ENCODE assay signal across 1 cellular context in the genomic region with DNA sequence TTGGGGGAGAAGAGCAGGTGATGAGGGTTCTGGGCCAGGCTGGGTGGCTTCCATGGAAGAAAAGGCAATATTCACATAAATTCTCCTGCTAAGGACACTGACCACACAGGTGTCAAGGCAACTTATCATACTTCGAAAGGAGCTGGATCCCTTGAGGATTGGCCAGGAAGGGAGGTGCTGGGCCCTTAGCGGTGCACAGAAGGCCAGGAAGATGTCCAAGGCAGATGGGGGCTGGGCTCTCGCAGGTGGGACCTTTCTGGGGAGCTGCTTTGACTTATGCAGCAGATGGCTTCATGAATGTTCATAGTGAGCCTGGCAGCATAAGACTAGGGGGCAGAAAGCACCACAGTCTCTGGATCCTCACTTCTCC.
TF ChIP-seq lines count a peak whose summit lies in the region.

No MANE protein-coding gene starts in this region.

TF ChIP-seq in GM23338, 12 proteins besides CTCF, POLR2A, EP300 and RAD21 (continued from another document):
- no peak for TF ChIP-seq ETS1 (IDR thresholded peaks at IDR 0.05)
- TF ChIP-seq, protein P1, sequence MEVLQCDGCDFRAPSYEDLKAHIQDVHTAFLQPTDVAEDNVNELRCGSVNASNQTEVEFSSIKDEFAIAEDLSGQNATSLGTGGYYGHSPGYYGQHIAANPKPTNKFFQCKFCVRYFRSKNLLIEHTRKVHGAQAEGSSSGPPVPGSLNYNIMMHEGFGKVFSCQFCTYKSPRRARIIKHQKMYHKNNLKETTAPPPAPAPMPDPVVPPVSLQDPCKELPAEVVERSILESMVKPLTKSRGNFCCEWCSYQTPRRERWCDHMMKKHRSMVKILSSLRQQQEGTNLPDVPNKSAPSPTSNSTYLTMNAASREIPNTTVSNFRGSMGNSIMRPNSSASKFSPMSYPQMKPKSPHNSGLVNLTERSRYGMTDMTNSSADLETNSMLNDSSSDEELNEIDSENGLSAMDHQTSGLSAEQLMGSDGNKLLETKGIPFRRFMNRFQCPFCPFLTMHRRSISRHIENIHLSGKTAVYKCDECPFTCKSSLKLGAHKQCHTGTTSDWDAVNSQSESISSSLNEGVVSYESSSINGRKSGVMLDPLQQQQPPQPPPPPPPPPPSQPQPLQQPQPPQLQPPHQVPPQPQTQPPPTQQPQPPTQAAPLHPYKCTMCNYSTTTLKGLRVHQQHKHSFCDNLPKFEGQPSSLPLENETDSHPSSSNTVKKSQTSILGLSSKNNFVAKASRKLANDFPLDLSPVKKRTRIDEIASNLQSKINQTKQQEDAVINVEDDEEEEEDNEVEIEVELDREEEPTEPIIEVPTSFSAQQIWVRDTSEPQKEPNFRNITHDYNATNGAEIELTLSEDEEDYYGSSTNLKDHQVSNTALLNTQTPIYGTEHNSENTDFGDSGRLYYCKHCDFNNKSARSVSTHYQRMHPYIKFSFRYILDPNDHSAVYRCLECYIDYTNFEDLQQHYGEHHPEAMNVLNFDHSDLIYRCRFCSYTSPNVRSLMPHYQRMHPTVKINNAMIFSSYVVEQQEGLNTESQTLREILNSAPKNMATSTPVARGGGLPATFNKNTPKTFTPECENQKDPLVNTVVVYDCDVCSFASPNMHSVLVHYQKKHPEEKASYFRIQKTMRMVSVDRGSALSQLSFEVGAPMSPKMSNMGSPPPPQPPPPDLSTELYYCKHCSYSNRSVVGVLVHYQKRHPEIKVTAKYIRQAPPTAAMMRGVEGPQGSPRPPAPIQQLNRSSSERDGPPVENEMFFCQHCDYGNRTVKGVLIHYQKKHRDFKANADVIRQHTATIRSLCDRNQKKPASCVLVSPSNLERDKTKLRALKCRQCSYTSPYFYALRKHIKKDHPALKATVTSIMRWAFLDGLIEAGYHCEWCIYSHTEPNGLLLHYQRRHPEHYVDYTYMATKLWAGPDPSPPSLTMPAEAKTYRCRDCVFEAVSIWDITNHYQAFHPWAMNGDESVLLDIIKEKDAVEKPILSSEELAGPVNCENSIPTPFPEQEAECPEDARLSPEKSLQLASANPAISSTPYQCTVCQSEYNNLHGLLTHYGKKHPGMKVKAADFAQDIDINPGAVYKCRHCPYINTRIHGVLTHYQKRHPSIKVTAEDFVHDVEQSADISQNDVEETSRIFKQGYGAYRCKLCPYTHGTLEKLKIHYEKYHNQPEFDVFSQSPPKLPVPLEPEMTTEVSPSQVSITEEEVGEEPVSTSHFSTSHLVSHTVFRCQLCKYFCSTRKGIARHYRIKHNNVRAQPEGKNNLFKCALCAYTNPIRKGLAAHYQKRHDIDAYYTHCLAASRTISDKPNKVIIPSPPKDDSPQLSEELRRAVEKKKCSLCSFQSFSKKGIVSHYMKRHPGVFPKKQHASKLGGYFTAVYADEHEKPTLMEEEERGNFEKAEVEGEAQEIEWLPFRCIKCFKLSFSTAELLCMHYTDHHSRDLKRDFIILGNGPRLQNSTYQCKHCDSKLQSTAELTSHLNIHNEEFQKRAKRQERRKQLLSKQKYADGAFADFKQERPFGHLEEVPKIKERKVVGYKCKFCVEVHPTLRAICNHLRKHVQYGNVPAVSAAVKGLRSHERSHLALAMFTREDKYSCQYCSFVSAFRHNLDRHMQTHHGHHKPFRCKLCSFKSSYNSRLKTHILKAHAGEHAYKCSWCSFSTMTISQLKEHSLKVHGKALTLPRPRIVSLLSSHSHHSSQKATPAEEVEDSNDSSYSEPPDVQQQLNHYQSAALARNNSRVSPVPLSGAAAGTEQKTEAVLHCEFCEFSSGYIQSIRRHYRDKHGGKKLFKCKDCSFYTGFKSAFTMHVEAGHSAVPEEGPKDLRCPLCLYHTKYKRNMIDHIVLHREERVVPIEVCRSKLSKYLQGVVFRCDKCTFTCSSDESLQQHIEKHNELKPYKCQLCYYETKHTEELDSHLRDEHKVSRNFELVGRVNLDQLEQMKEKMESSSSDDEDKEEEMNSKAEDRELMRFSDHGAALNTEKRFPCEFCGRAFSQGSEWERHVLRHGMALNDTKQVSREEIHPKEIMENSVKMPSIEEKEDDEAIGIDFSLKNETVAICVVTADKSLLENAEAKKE (CRISPR knock-in tag; IDR thresholded peaks at IDR 0.05): no peak
- TF ChIP-seq STAT1 (IDR thresholded peaks at IDR 0.05; ENCODE audit: unreplicated experiment): no peak
- TF ChIP-seq ZNF331 (CRISPR knock-in tag; IDR thresholded peaks at IDR 0.05; ENCODE audit: low read depth): no peak
